16 cellular contexts compared by ENCODE assay signal in the genomic region with DNA sequence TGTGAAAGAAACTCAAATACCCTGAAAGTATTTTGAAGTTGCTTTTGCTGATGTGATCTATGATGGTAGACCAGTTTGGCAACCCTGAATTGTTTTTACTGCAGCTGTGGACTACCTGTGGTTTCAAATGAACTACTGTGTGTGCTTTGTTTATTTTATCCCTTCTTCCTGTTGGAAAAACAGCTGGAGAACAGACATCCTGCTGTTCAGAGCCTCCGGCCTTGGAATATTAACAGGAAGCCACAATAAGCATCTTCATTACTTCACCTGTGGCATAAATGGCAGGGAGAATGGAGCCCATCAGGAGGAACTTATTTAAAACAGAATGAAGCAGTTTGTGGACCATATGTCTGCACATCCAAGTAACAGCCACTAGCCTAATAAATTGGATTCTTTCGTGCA.
DNase-seq lines count a peak whose midpoint lies in the region; ATAC-seq and TF ChIP-seq lines count a peak whose summit lies in the region.
"Had no signal": no experiment of that assay in that cellular context is flagged by ENCODE, and none has a peak within 500 bp of the region (broad histone marks: within the 10 kb centered on the region; RNA-seq: fewer than 3 reads in every experiment).

No MANE protein-coding gene starts in this region.

- no peak overlapping the region for H3K9ac ChIP-seq in PC-3 (ENCODE audit: low read length)

- no peak overlapping the region for H2AFZ ChIP-seq in PC-3 (ENCODE audit: low read length)

- no peak for TF ChIP-seq CTCF in PC-3 (conservative IDR thresholded peaks at IDR 0.05; ENCODE audit: low read depth, low read length)

- no peaks in the 10 kb centered on the region for H3F3A ChIP-seq in PC-3 (ENCODE audit: low read length, unreplicated experiment)

- H3K4me3 ChIP-seq in PC-3 (ENCODE audit: low read length): no peak overlapping the region
- H3K4me3 ChIP-seq: prostate gland had no signal

- peak; percentile 63 for DNase-seq in DMS53 treated with DMSO at 0.1 percent for 48 hours (lab: John Stamatoyannopoulos, UW; ENCODE audit: unreplicated experiment)
- DNase-seq in HT1080 (ENCODE audit: low read depth): peak; percentile 48
- DNase-seq in PC-3: peak; percentile 50
- peak; percentile 24 for DNase-seq in iPS-NIHi11 (ENCODE audit: low spot score)
- no peak for DNase-seq in stimulated activated CD4-positive, alpha-beta T cell treated with anti-CD3 and anti-CD28 coated beads, Interleukin-4, amount 100 ng/mL, for 24 hours
- DNase-seq in activated CD4-positive, alpha-beta T cell treated with anti-CD3 and anti-CD28 coated beads for 48 hours: no peak
- DNase-seq: activated CD4-positive, alpha-beta memory T cell treated with anti-CD3 and anti-CD28 coated beads for 36 hours; amniotic stem cell; BE2C; NCI-H1092; NK-92 treated with Interleukin-12 subunit alpha and Interleukin-12 subunit beta, amount 100 ng/mL, for 24 hours; Right ventricle myocardium superior; stimulated activated CD4-positive, alpha-beta T cell treated with anti-CD3 and anti-CD28 coated beads, Interleukin-15, amount 100 ng/mL, for 24 hours had no signal

- H3K27me3 ChIP-seq in PC-3 (ENCODE audit: low read length): no peaks in the 10 kb centered on the region
- H3K27me3 ChIP-seq: BE2C had no signal

- ATAC-seq in PC-3: peak; percentile 27; the same call in 1 of the 2 replicates
- no peak for ATAC-seq in HG03039 (IDR thresholded peaks at IDR 0.05; ENCODE audit: unreplicated experiment)
- ATAC-seq in GM21619 (IDR thresholded peaks at IDR 0.05; ENCODE audit: unreplicated experiment): no peak

- H3K4me2 ChIP-seq in PC-3 (ENCODE audit: low read length): no peak overlapping the region

- H3K36me3 ChIP-seq in PC-3 (ENCODE audit: low read depth, low read length): no peaks in the 10 kb centered on the region
- H3K36me3 ChIP-seq: BE2C, prostate gland had no signal

- intact Hi-C loops in PC-3 (cut with micrococcal nuclease): no loop called here

- no peaks in the 10 kb centered on the region for H4K20me1 ChIP-seq in PC-3 (ENCODE audit: low read length)

- peaks cover 20% of the 10 kb centered on the region for H3K4me1 ChIP-seq in PC-3 (ENCODE audit: insufficient read depth, low read length)
- H3K4me1 ChIP-seq: BE2C, prostate gland had no signal

- CTCF ChIA-PET in PC-3 (lab: Charles Lee): no interaction called here

- POLR2A ChIA-PET in PC-3 (lab: Charles Lee; ENCODE audit: unreplicated experiment): no interaction called here

- no peak overlapping the region for H3K27ac ChIP-seq in PC-3 (ENCODE audit: low read length)
- H3K27ac ChIP-seq: prostate gland had no signal

- no peaks in the 10 kb centered on the region for H3K9me3 ChIP-seq in PC-3 (ENCODE audit: low read length)
- H3K9me3 ChIP-seq: BE2C, prostate gland had no signal

- H3K9me2 ChIP-seq in PC-3 (replicated peaks; ENCODE audit: low read length): no peaks in the 10 kb centered on the region

- no peaks in the 10 kb centered on the region for H3K79me2 ChIP-seq in PC-3 (ENCODE audit: low read length)

- no TSS peak for BruUV-seq in PC-3 (replicated peaks; lab: Mats Ljungman, UMichigan)

Comparison
In these comparisons a context has a peak if more than half of its experiments do, and no peak if none do; other contexts are left out.
1. DNase-seq: peak in DMS53 treated with DMSO at 0.1 percent for 48 hours (single experiment), HT1080 (single experiment), PC-3 (single experiment) and iPS-NIHi11 (single experiment); none in stimulated activated CD4-positive, alpha-beta T cell treated with anti-CD3 and anti-CD28 coated beads, Interleukin-4, amount 100 ng/mL, for 24 hours (single experiment) and activated CD4-positive, alpha-beta T cell treated with anti-CD3 and anti-CD28 coated beads for 48 hours (single experiment).